ENCODE assay signal across 8 cellular contexts in genomic region chr2:46540496-46541342, GRCh38. TPM values are rescaled to one million over a fixed set of nuclear protein-coding genes. Genes with fewer than 3 reads are reported as not detected.
DNase-seq lines count a peak whose midpoint lies in the region; ATAC-seq and TF ChIP-seq lines count a peak whose summit lies in the region.

No MANE protein-coding gene starts in this region.

- H3K4me3 ChIP-seq in right atrium auricular region = no peak overlapping the region

- H3K9me3 ChIP-seq in right atrium auricular region = no peaks in the 10 kb centered on the region

- H3K27me3 Mint-ChIP-seq in T-helper 2 cell treated with Interferon-gamma antibody and Interleukin-4, amounts not matched to agents 5 μg/mL and 100 μg/mL, for 36 hours (ENCODE audit: low read depth) = no peaks in the 10 kb centered on the region
- H3K27me3 Mint-ChIP-seq in activated naive CD8-positive, alpha-beta T cell treated with anti-CD3 and anti-CD28 coated beads, Interleukin-2, amount 10 ng/mL, durations not matched to agents 7 days and 5 days = no peaks in the 10 kb centered on the region
- no peaks in the 10 kb centered on the region for H3K27me3 Mint-ChIP-seq in stimulated activated naive B cell treated with anti-CD40 and anti-IgM and Interleukin-4, amounts not matched to agents 10 μg/mL and 1 μg/mL and 100 μg/mL, for 72 hours

- DNase-seq in T-helper 2 cell treated with Interferon-gamma antibody and Interleukin-4, amounts not matched to agents 5 μg/mL and 100 μg/mL, for 36 hours (ENCODE audit: low spot score) = no peak
- DNase-seq in T-helper 2 cell (no peak), right atrium auricular region (ENCODE audit: low spot score) (peak; percentile 87), NCI-H2029 (lab: John Stamatoyannopoulos, UW) (no peak), COR-L47 (lab: John Stamatoyannopoulos, UW) (no peak)
- no peak for DNase-seq in activated naive CD8-positive, alpha-beta T cell treated with anti-CD3 and anti-CD28 coated beads, Interleukin-2, amount 10 ng/mL, durations not matched to agents 7 days and 5 days
- DNase-seq in stimulated activated naive B cell treated with anti-CD40 and anti-IgM and Interleukin-4, amounts not matched to agents 10 μg/mL and 1 μg/mL and 100 μg/mL, for 72 hours = no peak

- no peaks in the 10 kb centered on the region for H3K27me3 ChIP-seq in right atrium auricular region

- ATAC-seq in activated naive CD8-positive, alpha-beta T cell treated with anti-CD3 and anti-CD28 coated beads, Interleukin-2, amount 10 ng/mL, durations not matched to agents 7 days and 5 days (ENCODE audit: low read depth) = no peak
- ATAC-seq in stimulated activated naive B cell treated with anti-CD40 and anti-IgM and Interleukin-4, amounts not matched to agents 10 μg/mL and 1 μg/mL and 100 μg/mL, for 72 hours (replicated peaks) = no peak
- ATAC-seq in HG03095 (IDR thresholded peaks at IDR 0.05; ENCODE audit: unreplicated experiment) = no peak

- H3K9me3 Mint-ChIP-seq in T-helper 2 cell treated with Interferon-gamma antibody and Interleukin-4, amounts not matched to agents 5 μg/mL and 100 μg/mL, for 36 hours = no peaks in the 10 kb centered on the region
- no peaks in the 10 kb centered on the region for H3K9me3 Mint-ChIP-seq in activated naive CD8-positive, alpha-beta T cell treated with anti-CD3 and anti-CD28 coated beads, Interleukin-2, amount 10 ng/mL, durations not matched to agents 7 days and 5 days
- peaks cover 0 to 2% of the 10 kb centered on the region in 2 donors for H3K9me3 Mint-ChIP-seq in stimulated activated naive B cell treated with anti-CD40 and anti-IgM and Interleukin-4, amounts not matched to agents 10 μg/mL and 1 μg/mL and 100 μg/mL, for 72 hours

- peak overlapping the region; percentile 90 to 93 for H3K27ac ChIP-seq in right atrium auricular region

- no peaks in the 10 kb centered on the region for H3K36me3 Mint-ChIP-seq in T-helper 2 cell treated with Interferon-gamma antibody and Interleukin-4, amounts not matched to agents 5 μg/mL and 100 μg/mL, for 36 hours (ENCODE audit: low read depth)
- peaks cover 10% of the 10 kb centered on the region for H3K36me3 Mint-ChIP-seq in activated naive CD8-positive, alpha-beta T cell treated with anti-CD3 and anti-CD28 coated beads, Interleukin-2, amount 10 ng/mL, durations not matched to agents 7 days and 5 days
- H3K36me3 Mint-ChIP-seq in stimulated activated naive B cell treated with anti-CD40 and anti-IgM and Interleukin-4, amounts not matched to agents 10 μg/mL and 1 μg/mL and 100 μg/mL, for 72 hours = peaks cover 12 to 18% of the 10 kb centered on the region in 2 donors

- no peaks in the 10 kb centered on the region for H3K36me3 ChIP-seq in right atrium auricular region

- peaks cover 34% of the 10 kb centered on the region for H3K4me1 Mint-ChIP-seq in T-helper 2 cell treated with Interferon-gamma antibody and Interleukin-4, amounts not matched to agents 5 μg/mL and 100 μg/mL, for 36 hours (ENCODE audit: low read depth)
- peaks cover 41% of the 10 kb centered on the region for H3K4me1 Mint-ChIP-seq in activated naive CD8-positive, alpha-beta T cell treated with anti-CD3 and anti-CD28 coated beads, Interleukin-2, amount 10 ng/mL, durations not matched to agents 7 days and 5 days
- H3K4me1 Mint-ChIP-seq in stimulated activated naive B cell treated with anti-CD40 and anti-IgM and Interleukin-4, amounts not matched to agents 10 μg/mL and 1 μg/mL and 100 μg/mL, for 72 hours = peaks cover 49 to 74% of the 10 kb centered on the region in 2 donors

- H3K27ac Mint-ChIP-seq in T-helper 2 cell treated with Interferon-gamma antibody and Interleukin-4, amounts not matched to agents 5 μg/mL and 100 μg/mL, for 36 hours = no peak overlapping the region
- no peak overlapping the region for H3K27ac Mint-ChIP-seq in activated naive CD8-positive, alpha-beta T cell treated with anti-CD3 and anti-CD28 coated beads, Interleukin-2, amount 10 ng/mL, durations not matched to agents 7 days and 5 days
- peak overlapping the region; percentile 66 for H3K27ac Mint-ChIP-seq in stimulated activated naive B cell treated with anti-CD40 and anti-IgM and Interleukin-4, amounts not matched to agents 10 μg/mL and 1 μg/mL and 100 μg/mL, for 72 hours

- peaks cover 0 to 45% of the 10 kb centered on the region in 2 donors for H3K4me1 ChIP-seq in right atrium auricular region

- POLR2A ChIA-PET in activated naive CD8-positive, alpha-beta T cell treated with anti-CD3 and anti-CD28 coated beads, Interleukin-2, amount 10 ng/mL, durations not matched to agents 7 days and 5 days (lab: Charles Lee) = interaction anchor here (0.6 to 0.7 kb wide), 3 partner anchors 96 to 421 kb away, joined by 3 to 5 read pairs (median 4); no protein-coding TSS in a partner anchor

- peak overlapping the region; percentile 95 for H3K4me3 Mint-ChIP-seq in T-helper 2 cell treated with Interferon-gamma antibody and Interleukin-4, amounts not matched to agents 5 μg/mL and 100 μg/mL, for 36 hours
- peak overlapping the region; percentile 95 for H3K4me3 Mint-ChIP-seq in activated naive CD8-positive, alpha-beta T cell treated with anti-CD3 and anti-CD28 coated beads, Interleukin-2, amount 10 ng/mL, durations not matched to agents 7 days and 5 days
- H3K4me3 Mint-ChIP-seq in stimulated activated naive B cell treated with anti-CD40 and anti-IgM and Interleukin-4, amounts not matched to agents 10 μg/mL and 1 μg/mL and 100 μg/mL, for 72 hours = peak overlapping the region; percentile 97 to 98

- no peak for TF ChIP-seq CTCF in right atrium auricular region (IDR thresholded peaks at IDR 0.05)

RNA-seq across cellular contexts. Expression of gene RHOQ, which starts 1.6 kb away (rescaled TPM):
- total RNA-seq in activated naive CD8-positive, alpha-beta T cell treated with anti-CD3 and anti-CD28 coated beads, Interleukin-2, amount 10 ng/mL, durations not matched to agents 7 days and 5 days = 10 to 100 TPM; 16.7 to 21.8 TPM
- 100 to 1,000 TPM; 127 to 132 TPM for total RNA-seq in right atrium auricular region

RNA-seq across cellular contexts. Expression of gene ATP6V1E2, which starts 1.7 kb away (rescaled TPM):
- 10 to 100 TPM in 1 of 2 experiments, 1 to 10 TPM in 1; 9.6 to 10.7 TPM for total RNA-seq in activated naive CD8-positive, alpha-beta T cell treated with anti-CD3 and anti-CD28 coated beads, Interleukin-2, amount 10 ng/mL, durations not matched to agents 7 days and 5 days
- total RNA-seq in right atrium auricular region = 1 to 10 TPM; 4.9 to 6.6 TPM

Comparison
In these comparisons a context has a peak if more than half of its experiments do, and no peak if none do; other contexts are left out.
1. RNA of gene RHOQ, which starts 1.6 kb away (total RNA-seq): 127 to 132 TPM in right atrium auricular region; 16.7 to 21.8 TPM in activated naive CD8-positive, alpha-beta T cell treated with anti-CD3 and anti-CD28 coated beads, Interleukin-2, amount 10 ng/mL, durations not matched to agents 7 days and 5 days; every median in the first group is over 4 times any median in the second.
2. Peak in every context shown above with its lines, with median percentiles within 50 percentile points of each other: H3K4me3 Mint-ChIP-seq.